In genomic region chr1:27595597-27595996, GRCh38 we compare ENCODE assay signal across 15 cellular contexts. TPM values are rescaled to one million over a fixed set of nuclear protein-coding genes. Genes with fewer than 3 reads are reported as not detected.
DNase-seq lines count a peak whose midpoint lies in the region; ATAC-seq and TF ChIP-seq lines count a peak whose summit lies in the region.
"Had no signal": no experiment of that assay in that cellular context is flagged by ENCODE, and none has a peak within 500 bp of the region (broad histone marks: within the 10 kb centered on the region; RNA-seq: fewer than 3 reads in every experiment).

No MANE protein-coding gene starts in this region.

- no peak overlapping the region for H3K23ac ChIP-seq in trophoblast cell (ENCODE audit: low read length)

- H3K18ac ChIP-seq in trophoblast cell (ENCODE audit: low read length), result peak overlapping the region; percentile 17

- no peaks in the 10 kb centered on the region for H3K27me3 ChIP-seq in A673 (replicated peaks; ENCODE audit: insufficient read depth, low read depth, low read length, poor library complexity)
- no peaks in the 10 kb centered on the region for H3K27me3 ChIP-seq in HCT116 (ENCODE audit: insufficient read depth, low read length)
- H3K27me3 ChIP-seq in trophoblast cell (ENCODE audit: insufficient read depth, low read length), result no peaks in the 10 kb centered on the region
- H3K27me3 ChIP-seq: upper lobe of right lung had no signal

- peak overlapping the region; percentile 15 for H2BK5ac ChIP-seq in trophoblast cell (ENCODE audit: low read depth, low read length, poor library complexity)

- CTCF ChIA-PET in A673 (lab: Charles Lee), result interaction anchor here (1.0 kb wide), 1 partner anchor 38 kb away, joined by 9 read pairs; no protein-coding TSS in a partner anchor
- CTCF ChIA-PET in HCT116 (lab: Charles Lee), result no interaction called here

- H4K91ac ChIP-seq in trophoblast cell (ENCODE audit: low read depth, low read length), result peak overlapping the region; percentile 76

- WGBS in trophoblast cell (ENCODE audit: extremely low coverage, insufficient coverage, insufficient read length), result no CpG with 5 or more reads among the region's 5 CpGs

- H3K79me2 ChIP-seq in HCT116 (ENCODE audit: insufficient read depth, low read length) (peaks cover 90% of the 10 kb centered on the region), trophoblast cell (ENCODE audit: control insufficient read depth, insufficient read depth, low read length, poor library complexity) (peaks cover 62% of the 10 kb centered on the region)

- no peak for TF ChIP-seq RAD21 in HCT116 (IDR thresholded peaks at IDR 0.05; ENCODE audit: low read depth)

- POLR2A ChIA-PET in A673 (lab: Charles Lee; ENCODE audit: low non-redundant PET) (no interaction called here), HCT116 (lab: Charles Lee) (no interaction called here)

- intact Hi-C loops in A673 (cut with micrococcal nuclease; ENCODE audit: unreplicated experiment) (no loop called here), HCT116 (cut with micrococcal nuclease) (no loop called here)

- TF ChIP-seq CTCF in A673 (conservative IDR thresholded peaks at IDR 0.05; ENCODE audit: low read depth, low read length) (no peak), HCT116 (IDR thresholded peaks at IDR 0.05 in 2 of 3, conservative IDR thresholded peaks at IDR 0.05 in 1 of 3; ENCODE audit: borderline replicate concordance in 1 of 3, insufficient read depth in 1 of 3, low read depth in 2 of 3, low read length in 2 of 3) (no peak)

- BruUV-seq in A673 (replicated peaks; lab: Mats Ljungman, UMichigan) (no TSS peak), HCT116 (replicated peaks; lab: Mats Ljungman, UMichigan) (no TSS peak)

- H3K9ac ChIP-seq in HCT116 (ENCODE audit: low read length) (no peak overlapping the region), trophoblast cell (ENCODE audit: low read length) (no peak overlapping the region)

- ATAC-seq in HCT116 (no peak), GM21529 (IDR thresholded peaks at IDR 0.05; ENCODE audit: unreplicated experiment) (no peak), HG03571 (IDR thresholded peaks at IDR 0.05; ENCODE audit: unreplicated experiment) (no peak)
- ATAC-seq: upper lobe of right lung had no signal

- H3K4me1 ChIP-seq in A673 (ENCODE audit: insufficient read depth, low read length, poor library complexity, severe bottlenecking) (peaks cover 84% of the 10 kb centered on the region), HCT116 (ENCODE audit: control insufficient read depth in 1 of 2, insufficient read depth in 2 of 2, low read length in 2 of 2) (peaks cover 35 to 51% of the 10 kb centered on the region in 2 experiments), trophoblast cell (ENCODE audit: control insufficient read depth in 1 of 2, insufficient read depth in 2 of 2, low read length in 2 of 2) (peaks cover 71 to 78% of the 10 kb centered on the region in 2 experiments)

- no peaks in the 10 kb centered on the region for H3K9me2 ChIP-seq in HCT116 (ENCODE audit: insufficient read depth)

- H3K27ac ChIP-seq in A673 (ENCODE audit: low read depth, low read length, poor library complexity, severe bottlenecking), result peak overlapping the region; percentile 30
- no peak overlapping the region for H3K27ac ChIP-seq in HCT116 (ENCODE audit: low read depth, low read length)
- peak overlapping the region; percentile 34 for H3K27ac ChIP-seq in epithelial cell of prostate
- peak overlapping the region; percentile 93 for H3K27ac ChIP-seq in trophoblast cell (ENCODE audit: low read depth, low read length)
- H3K27ac ChIP-seq: upper lobe of right lung had no signal

- TF ChIP-seq POLR2A in HCT116 (IDR thresholded peaks at IDR 0.05; ENCODE audit: borderline replicate concordance, extremely low read depth, insufficient read depth, insufficient read length), result no peak

- DNase-seq in A673 (ENCODE audit: low spot score) (no peak), HCT116 (ENCODE audit: low read depth, low spot score) (no peak), epithelial cell of prostate (ENCODE audit: low read depth, low spot score) (no peak), trophoblast cell (no peak), NCI-H446 treated with DMSO at 0.1 percent for 48 hours (lab: John Stamatoyannopoulos, UW) (no peak), SKM-1 treated with dmso at 0.1 percent for 144 hours (lab: John Stamatoyannopoulos, UW; ENCODE audit: unreplicated experiment) (no peak)
- DNase-seq: activated CD4-positive, CD25-positive, alpha-beta regulatory T cell; NCI-H2029 treated with DMSO at 0.1 percent for 48 hours; NCI-H69; stimulated activated CD4-positive, alpha-beta T cell treated with anti-CD3 and anti-CD28 coated beads, Interleukin-2, amount 100 ng/mL, for 48 hours; upper lobe of right lung had no signal

- no peaks in the 10 kb centered on the region for H3K9me3 ChIP-seq in A673 (ENCODE audit: low read depth, low read length, poor library complexity, severe bottlenecking)
- H3K9me3 ChIP-seq in HCT116 (ENCODE audit: control insufficient read depth in 1 of 2, insufficient read depth in 1 of 2, low read depth in 1 of 2, low read length in 2 of 2), result no peaks in the 10 kb centered on the region
- H3K9me3 ChIP-seq in trophoblast cell (ENCODE audit: insufficient read depth, low read depth, low read length), result peaks cover 12% of the 10 kb centered on the region
- H3K9me3 ChIP-seq: prostate gland, upper lobe of right lung had no signal

- peak overlapping the region; percentile 25 for H3K14ac ChIP-seq in trophoblast cell (ENCODE audit: low read length)

- H2AK5ac ChIP-seq in trophoblast cell (ENCODE audit: low read length), result peak overlapping the region; percentile 0

- H3K4me2 ChIP-seq in HCT116 (ENCODE audit: low read length) (0 out of 2 replicates have a peak overlapping the region, but pooled peaks have one; percentile 3), trophoblast cell (ENCODE audit: low read length) (peak overlapping the region; percentile 49)

- no peak overlapping the region for H4K12ac ChIP-seq in trophoblast cell (ENCODE audit: low read depth, low read length)

- peaks cover 4% of the 10 kb centered on the region; the same call in 1 of the 2 replicates for H4K20me1 ChIP-seq in HCT116 (ENCODE audit: insufficient read depth)

- peak overlapping the region; percentile 2 for H2BK12ac ChIP-seq in trophoblast cell (ENCODE audit: low read length)

- H3K4me3 ChIP-seq in A673 (ENCODE audit: low read depth, low read length, poor library complexity, severe bottlenecking) (no peak overlapping the region), HCT116 (replicated peaks in 1 of 2; ENCODE audit: low read depth in 1 of 2, low read length in 2 of 2) (no peak overlapping the region), trophoblast cell (ENCODE audit: low read depth, low read length) (no peak overlapping the region)
- H3K4me3 ChIP-seq: prostate gland, upper lobe of right lung had no signal

- H4K8ac ChIP-seq in trophoblast cell (ENCODE audit: low read depth, low read length), result peak overlapping the region; percentile 41

- H3K79me1 ChIP-seq in trophoblast cell (ENCODE audit: low read length), result peaks cover 43% of the 10 kb centered on the region

- H3K4ac ChIP-seq in trophoblast cell (ENCODE audit: low read depth, low read length), result peak overlapping the region; percentile 89

- no peak overlapping the region for H2AFZ ChIP-seq in HCT116 (ENCODE audit: low read depth, low read length, poor library complexity, severe bottlenecking)
- H2AFZ ChIP-seq in trophoblast cell (ENCODE audit: insufficient read depth, low read length, poor library complexity), result no peak overlapping the region

- H2BK120ac ChIP-seq in trophoblast cell (ENCODE audit: insufficient read depth, low read length, poor library complexity), result peak overlapping the region; percentile 9

- RAD21 ChIA-PET in HCT116 (lab: Charles Lee; ENCODE audit: low non-redundant PET in 1 of 2, low total read pairs in 2 of 2, uncharacterized antibody in 2 of 2, unreplicated experiment in 2 of 2), result interaction anchor here in 1 of 2 experiments (0.9 kb wide), 1 partner anchor 39 kb away, joined by 3 read pairs; no protein-coding TSS in a partner anchor

- no peaks in the 10 kb centered on the region for H3K36me3 ChIP-seq in A673 (ENCODE audit: insufficient read depth, low read length, poor library complexity, severe bottlenecking)
- no peaks in the 10 kb centered on the region; a peak in 1 of 4 replicates for H3K36me3 ChIP-seq in HCT116 (ENCODE audit: control insufficient read depth in 1 of 2, insufficient read depth in 2 of 2, low read length in 2 of 2)
- peaks cover 17 to 28% of the 10 kb centered on the region in 2 experiments for H3K36me3 ChIP-seq in trophoblast cell (ENCODE audit: control insufficient read depth in 1 of 2, insufficient read depth in 2 of 2, low read length in 2 of 2)
- H3K36me3 ChIP-seq: prostate gland, upper lobe of right lung had no signal

TF ChIP-seq in HCT116, 20 proteins besides CTCF, POLR2A, EP300 and RAD21 (continues in another document):
- TF ChIP-seq ZNF274 (IDR thresholded peaks at IDR 0.05; ENCODE audit: low read depth, low read length) (no peak), EZH2 (IDR thresholded peaks at IDR 0.05) (no peak), FOSL1 (IDR thresholded peaks at IDR 0.05; ENCODE audit: low read depth) (no peak)

RNA-seq across cellular contexts. Expression of gene AHDC1, which starts 8.3 kb away (rescaled TPM):
- total RNA-seq in A673 (2021) (33.2 and 34.2 TPM in 2 replicates), HCT116 (2021; ENCODE audit: unreplicated experiment) (33.7 TPM)
- 26.1 and 30.5 TPM in 2 replicates for polyA plus RNA-seq in HCT116 (2012)
- polyA plus RNA-seq in trophoblast cell (2013), result 37.4 and 37.5 TPM in 2 replicates

RNA-seq across cellular contexts. Expression of gene FGR, which starts 39.4 kb away (rescaled TPM):
- total RNA-seq in A673 (2021) (not detected in 2 replicates), HCT116 (2021; ENCODE audit: unreplicated experiment) (not detected)
- polyA plus RNA-seq in HCT116 (2012), result 0.04 TPM in 1 of 2 replicates, not detected in the other
- 0.04 TPM in 1 of 2 replicates, not detected in the other for polyA plus RNA-seq in trophoblast cell (2013)
- total RNA-seq: epithelial cell of proximal tubule had no signal
